In the genomic region with DNA sequence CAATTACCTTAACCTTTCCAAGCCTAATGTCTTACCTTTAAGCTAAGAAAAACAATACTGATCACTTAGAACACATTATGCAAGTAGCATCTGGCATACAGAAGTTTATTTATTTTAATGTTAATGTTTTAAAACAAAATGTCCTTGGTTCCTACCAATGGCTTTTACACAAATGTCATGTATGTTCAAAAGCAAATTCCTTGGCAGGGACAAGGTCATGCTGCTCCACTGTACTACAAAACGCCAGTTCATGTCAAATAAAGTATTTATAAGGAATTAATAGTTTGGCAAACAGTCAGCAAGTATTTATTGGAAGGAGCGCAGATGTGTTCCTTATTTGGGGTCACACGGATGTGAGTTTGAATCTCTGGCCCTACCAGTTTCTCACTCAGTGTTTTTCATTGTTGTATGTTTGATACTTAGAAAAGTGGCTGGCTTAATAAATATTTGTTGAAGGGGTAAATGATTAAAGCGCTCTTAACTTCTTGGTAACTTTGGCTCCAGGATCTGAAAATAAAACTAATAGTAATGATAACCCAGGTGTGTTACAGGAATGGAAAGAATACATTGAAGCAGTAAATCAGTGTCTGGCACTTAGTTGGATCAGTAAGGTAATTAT, we compare ENCODE assay signal across 19 cellular contexts. TPM values are rescaled to one million over a fixed set of nuclear protein-coding genes. Genes with fewer than 3 reads are reported as not detected.
DNase-seq lines count a peak whose midpoint lies in the region; ATAC-seq and TF ChIP-seq lines count a peak whose summit lies in the region.
"Had no signal": no experiment of that assay in that cellular context is flagged by ENCODE, and none has a peak within 500 bp of the region (broad histone marks: within the 10 kb centered on the region; RNA-seq: fewer than 3 reads in every experiment).

No MANE protein-coding gene starts in this region.

- H3K4me1 ChIP-seq in body of pancreas: peaks cover 14% of the 10 kb centered on the region
- peaks cover 0 to 23% (median 11%) of the 10 kb centered on the region in 4 donors for H3K4me1 ChIP-seq in stomach
- H3K4me1 ChIP-seq in left lung: peaks cover 0 to 3% of the 10 kb centered on the region in 2 donors
- H3K4me1 ChIP-seq: BLaER1 had no signal

- no peaks in the 10 kb centered on the region for H3K9me3 ChIP-seq in body of pancreas
- H3K9me3 ChIP-seq in stomach: no peaks in the 10 kb centered on the region
- H3K9me3 ChIP-seq in left lung: no peaks in the 10 kb centered on the region
- H3K9me3 ChIP-seq: BE2C, BLaER1 had no signal

- H3K4me3 ChIP-seq in body of pancreas: no peak overlapping the region
- H3K4me3 ChIP-seq in stomach: no peak overlapping the region
- no peak overlapping the region for H3K4me3 ChIP-seq in left lung
- H3K4me3 ChIP-seq: BLaER1 had no signal

- H3K36me3 ChIP-seq in body of pancreas (replicated peaks in 1 of 2; ENCODE audit: insufficient read depth in 1 of 2, low read depth in 2 of 2) (no peaks in the 10 kb centered on the region), stomach (no peaks in the 10 kb centered on the region), left lung (no peaks in the 10 kb centered on the region)
- H3K36me3 ChIP-seq: BE2C, BLaER1 had no signal

- DNase-seq in body of pancreas: no peak
- DNase-seq in stomach: no peak
- DNase-seq in Calu3: no peak
- DNase-seq in stimulated activated naive CD4-positive, alpha-beta T cell treated with Interleukin-2 at 50 U/mL for 16 hours (lab: John Stamatoyannopoulos, UW): no peak
- DNase-seq in left lung: no peak
- DNase-seq: 8988T; ACHN; BE2C; C1 segment of cervical spinal cord; CD4-positive, alpha-beta memory T cell; CD4-positive, CD25-positive, alpha-beta regulatory T cell; CD8-positive, alpha-beta memory T cell; COR-L47; DMS79 treated with DMSO at 0.1 percent for 48 hours; GF-D8 had no signal

- no peak overlapping the region for H3K27ac Mint-ChIP-seq in Calu3 (ENCODE audit: unreplicated experiment)
- H3K27ac Mint-ChIP-seq: CD14-positive monocyte; CD4-positive, alpha-beta memory T cell; CD4-positive, CD25-positive, alpha-beta regulatory T cell; CD8-positive, alpha-beta memory T cell had no signal

- no TSS peak for BruUV-seq in Calu3 (replicated peaks; lab: Mats Ljungman, UMichigan)

- TF ChIP-seq POLR2A in body of pancreas (IDR thresholded peaks at IDR 0.05) (no peak), stomach (IDR thresholded peaks at IDR 0.05) (no peak)

- ATAC-seq in body of pancreas: peak; percentile 45
- no peak for ATAC-seq in left lung

- 16 to 19% methylated on average over 4 of the region's 4 CpGs for WGBS in body of pancreas, 2 donors
- 30 to 50% (median 47%) methylated on average over 4 of the region's 4 CpGs for WGBS in stomach, 5 donors

- CTCF ChIA-PET in Calu3 (lab: Charles Lee): no interaction called here

- no peak for TF ChIP-seq EP300 in stomach (IDR thresholded peaks at IDR 0.05)

- H3K27ac ChIP-seq in body of pancreas (peak overlapping the region in 3 of 4 donors; percentile 21 to 48 (median 27)), stomach (peak overlapping the region in 4 of 5 donors; percentile 8 to 78 (median 22)), left lung (no peak overlapping the region)
- H3K27ac ChIP-seq: BLaER1 had no signal

- no peaks in the 10 kb centered on the region for H3K36me3 Mint-ChIP-seq in Calu3 (ENCODE audit: insufficient read depth, unreplicated experiment)
- H3K36me3 Mint-ChIP-seq: CD14-positive monocyte; CD4-positive, alpha-beta memory T cell; CD4-positive, CD25-positive, alpha-beta regulatory T cell; CD8-positive, alpha-beta memory T cell had no signal

- no peaks in the 10 kb centered on the region for H3K27me3 Mint-ChIP-seq in Calu3 (ENCODE audit: unreplicated experiment)
- H3K27me3 Mint-ChIP-seq: CD4-positive, CD25-positive, alpha-beta regulatory T cell; CD8-positive, alpha-beta memory T cell had no signal

- intact Hi-C loops in body of pancreas (cut with DNase I) (no loop called here), stomach (cut with DNase I; ENCODE audit: low total_unique reads) (no loop called here), Calu3 (cut with micrococcal nuclease; ENCODE audit: unreplicated experiment) (no loop called here), left lung (cut with DNase I) (no loop called here)

- no peak overlapping the region for H3K4me3 Mint-ChIP-seq in Calu3 (ENCODE audit: low read depth, unreplicated experiment)
- H3K4me3 Mint-ChIP-seq: CD14-positive monocyte; CD4-positive, alpha-beta memory T cell; CD4-positive, CD25-positive, alpha-beta regulatory T cell; CD8-positive, alpha-beta memory T cell had no signal

- H3K9me3 Mint-ChIP-seq in Calu3 (ENCODE audit: low read depth, unreplicated experiment): no peaks in the 10 kb centered on the region
- H3K9me3 Mint-ChIP-seq: CD14-positive monocyte had no signal

- TF ChIP-seq CTCF in body of pancreas (IDR thresholded peaks at IDR 0.05) (no peak), stomach (IDR thresholded peaks at IDR 0.05) (no peak), Calu3 (IDR thresholded peaks at IDR 0.05; ENCODE audit: unreplicated experiment) (no peak), left lung (IDR thresholded peaks at IDR 0.05) (no peak)

- H3K4me1 Mint-ChIP-seq in Calu3 (ENCODE audit: low read depth, unreplicated experiment): peaks cover 8% of the 10 kb centered on the region
- H3K4me1 Mint-ChIP-seq: CD4-positive, alpha-beta memory T cell; CD4-positive, CD25-positive, alpha-beta regulatory T cell; CD8-positive, alpha-beta memory T cell had no signal

- no peaks in the 10 kb centered on the region for H3K27me3 ChIP-seq in body of pancreas
- H3K27me3 ChIP-seq in stomach: no peaks in the 10 kb centered on the region
- no peaks in the 10 kb centered on the region for H3K27me3 ChIP-seq in left lung
- H3K27me3 ChIP-seq: BE2C, BLaER1 had no signal

RNA-seq across cellular contexts. Expression of a gene that starts 18.6 kb away (rescaled TPM):
- total RNA-seq in body of pancreas: not detected
- not detected for total RNA-seq in stomach
- polyA plus RNA-seq in stomach: not detected
- not detected in 2 replicates for total RNA-seq in Calu3 (2022)
- total RNA-seq in left lung: not detected
- total RNA-seq: A673; CD4-positive, alpha-beta memory T cell; CD4-positive, CD25-positive, alpha-beta regulatory T cell; CD8-positive, alpha-beta memory T cell had no signal
- polyA plus RNA-seq: AG04450; CD14-positive monocyte; CD4-positive, alpha-beta memory T cell had no signal

Comparison
In these comparisons a context has a peak if more than half of its experiments do, and no peak if none do; other contexts are left out.
1. H3K27ac ChIP-seq: peak in body of pancreas (3 of 4) and stomach (4 of 5); none in left lung (0 of 2).